ENCODE assay signal across 22 cellular contexts in the genomic region with DNA sequence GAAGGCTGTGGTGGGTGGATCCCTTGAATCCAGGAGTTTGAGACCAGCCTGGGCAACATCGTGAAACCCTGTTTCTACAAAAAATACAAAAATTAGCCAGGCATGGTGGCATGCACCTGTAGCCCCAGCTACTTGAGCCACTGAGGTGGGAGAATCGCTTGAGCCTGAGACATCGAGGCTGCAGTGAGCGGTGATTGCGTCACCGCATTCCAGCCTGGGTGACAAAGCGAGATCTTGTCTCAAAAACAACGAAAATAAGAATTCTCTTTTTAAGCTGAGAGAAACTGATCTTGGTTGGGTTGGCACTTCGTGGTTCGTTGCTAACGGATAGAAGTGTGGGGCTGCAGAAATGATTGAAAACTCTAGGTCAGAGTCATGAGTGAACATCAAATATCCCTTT.
"Had no signal": no experiment of that assay in that cellular context is flagged by ENCODE, and none has a peak within 500 bp of the region (broad histone marks: within the 10 kb centered on the region; RNA-seq: fewer than 3 reads in every experiment).

No MANE protein-coding gene starts in this region.

- H3K4me1 ChIP-seq: SJSA1 had no signal

- H3K27ac ChIP-seq: HL-60, SJSA1, SK-N-MC had no signal

- FAIRE-seq: RCC 7860 had no signal

- DNase-seq: Karpas-422, KG1, MG63, NCI-H1092 treated with DMSO at 0.1 percent for 48 hours, NCI-H1436, NCI-H187, NCI-H2029, NCI-H2081 treated with DMSO at 0.1 percent for 48 hours, NCI-H2171, NCI-H226, NCI-H446, NCI-H510A, NCI-H524 treated with DMSO at 0.1 percent for 48 hours, NCI-H69, NCI-H774, Right ventricle myocardium superior, RPMI8226, SIG-M5 had no signal

- H3K36me3 ChIP-seq: MG63, SJSA1 had no signal

- H3K27me3 ChIP-seq: MG63 had no signal

- H3K9me3 ChIP-seq: MG63, SJSA1 had no signal

- H3K4me3 ChIP-seq: MG63, SJSA1, SK-N-MC had no signal
